23 cellular contexts compared by ENCODE assay signal in genomic region chr13:85197431-85197830, GRCh38.
DNase-seq lines count a peak whose midpoint lies in the region; FAIRE-seq and TF ChIP-seq lines count a peak whose summit lies in the region.
"Had no signal": no experiment of that assay in that cellular context is flagged by ENCODE, and none has a peak within 500 bp of the region (broad histone marks: within the 10 kb centered on the region; RNA-seq: fewer than 3 reads in every experiment).

No MANE protein-coding gene starts in this region.

- peak overlapping the region in 1 of 2 experiments; percentile 35 for H3K4ac ChIP-seq in mesenchymal stem cell (ENCODE audit: low read depth in 1 of 2, low read length in 2 of 2)

- H3K4me1 ChIP-seq in mesenchymal stem cell (ENCODE audit: control insufficient read depth, insufficient read depth, low read depth, low read length), result no peaks in the 10 kb centered on the region
- H3K4me1 ChIP-seq: BLaER1 had no signal

- H3K9ac ChIP-seq in mesenchymal stem cell (ENCODE audit: low read length), result no peak overlapping the region
- H3K9ac ChIP-seq: BLaER1 had no signal

- POLR2A ChIA-PET in RWPE1 (lab: Yijun Ruan, JAX; ENCODE audit: low non-redundant PET), result no interaction called here

- 11% methylated on average over 1 of the region's 1 CpG for WGBS in mesenchymal stem cell

- no peak overlapping the region for H4K91ac ChIP-seq in mesenchymal stem cell (ENCODE audit: low read length)

- CTCF ChIA-PET in RWPE1 (lab: Yijun Ruan, JAX), result no interaction called here

- no peak overlapping the region for H4K8ac ChIP-seq in mesenchymal stem cell (ENCODE audit: low read length)

- H3K4me2 ChIP-seq in mesenchymal stem cell (ENCODE audit: low read length, poor library complexity, severe bottlenecking), result no peak overlapping the region
- H3K4me2 ChIP-seq: BLaER1 had no signal

- no peak overlapping the region for H3K14ac ChIP-seq in mesenchymal stem cell (ENCODE audit: low read length in 2 of 2)

- H2BK120ac ChIP-seq in mesenchymal stem cell (ENCODE audit: low read depth, low read length), result no peak overlapping the region

- no peak overlapping the region for H3K18ac ChIP-seq in mesenchymal stem cell (ENCODE audit: low read depth in 1 of 2, low read length in 2 of 2)

- H3K4me3 ChIP-seq in bronchial epithelial cell (ENCODE audit: low read depth, low read length) (no peak overlapping the region), mesenchymal stem cell (ENCODE audit: insufficient read depth in 1 of 2, low read depth in 1 of 2, low read length in 2 of 2) (no peak overlapping the region)
- H3K4me3 ChIP-seq: BLaER1 had no signal

- H3K27me3 ChIP-seq in bronchial epithelial cell (ENCODE audit: control insufficient read depth, insufficient read depth, low read length) (no peaks in the 10 kb centered on the region), mesenchymal stem cell (ENCODE audit: control insufficient read depth in 1 of 2, insufficient read depth in 1 of 2, low read length in 2 of 2) (no peaks in the 10 kb centered on the region)
- H3K27me3 ChIP-seq: BLaER1 had no signal

- no peak for TF ChIP-seq CTCF in bronchial epithelial cell (IDR thresholded peaks at IDR 0.05; ENCODE audit: insufficient read depth, low read length, severe bottlenecking)
- TF ChIP-seq CTCF in RWPE1 (conservative IDR thresholded peaks at IDR 0.05; ENCODE audit: low read depth), result no peak

- no peak overlapping the region for H2AFZ ChIP-seq in mesenchymal stem cell (ENCODE audit: low read depth, low read length)

- H3K27ac ChIP-seq in mesenchymal stem cell (ENCODE audit: low read length, poor library complexity, severe bottlenecking), result no peak overlapping the region
- no peak overlapping the region for H3K27ac ChIP-seq in RWPE1
- H3K27ac ChIP-seq: 22Rv1, BLaER1 had no signal

- H3K79me1 ChIP-seq in mesenchymal stem cell (replicated peaks; ENCODE audit: low read length, poor library complexity, severe bottlenecking), result no peaks in the 10 kb centered on the region

- no peak overlapping the region for H2BK12ac ChIP-seq in mesenchymal stem cell (ENCODE audit: low read length in 2 of 2)

- H2AK5ac ChIP-seq in mesenchymal stem cell (ENCODE audit: low read length, severe bottlenecking), result no peak overlapping the region

- H3K9me3 ChIP-seq in mesenchymal stem cell (ENCODE audit: control insufficient read depth, low read length), result peaks cover 5% of the 10 kb centered on the region

- no peak overlapping the region for H2BK5ac ChIP-seq in mesenchymal stem cell (ENCODE audit: low read depth, low read length, poor library complexity, severe bottlenecking)

- FAIRE-seq in bronchial epithelial cell (lab: Jason Lieb, UNC), result peak; percentile 75
- FAIRE-seq: GM12891, RCC 7860 had no signal

- H3K23ac ChIP-seq in mesenchymal stem cell (ENCODE audit: low read length in 2 of 2), result no peak overlapping the region

- no peaks in the 10 kb centered on the region for H3K36me3 ChIP-seq in bronchial epithelial cell (ENCODE audit: control insufficient read depth, insufficient read depth, low read length)
- H3K36me3 ChIP-seq in mesenchymal stem cell (ENCODE audit: control insufficient read depth in 1 of 2, insufficient read depth in 2 of 2, low read depth in 1 of 2, low read length in 2 of 2), result no peaks in the 10 kb centered on the region
- H3K36me3 ChIP-seq: BLaER1 had no signal

- DNase-seq in SKM-1 treated with dmso at 0.1 percent for 144 hours (lab: John Stamatoyannopoulos, UW; ENCODE audit: unreplicated experiment) (peak; percentile 13), SKM-1 (lab: John Stamatoyannopoulos, UW; ENCODE audit: unreplicated experiment) (no peak), MV-4-11 (lab: John Stamatoyannopoulos, UW) (peak; percentile 98), bronchial epithelial cell (ENCODE audit: low read depth) (no peak), mesenchymal stem cell (peak; percentile 74), RWPE1 (ENCODE audit: low spot score) (no peak), NCI-H2107 (lab: John Stamatoyannopoulos, UW) (no peak), RPMI8226 (no peak)
- DNase-seq: ACHN; CD4-positive, alpha-beta memory T cell; DND-41; GOT3; Kasumi-1; NCI-H1105 treated with DMSO at 0.1 percent for 48 hours; NCI-H2081; NCI-H2171 treated with DMSO at 0.1 percent for 48 hours; NCI-H524 treated with DMSO at 0.1 percent for 48 hours; NCI-H82; Right ventricle myocardium superior had no signal

- no peak overlapping the region for H2BK15ac ChIP-seq in mesenchymal stem cell (ENCODE audit: low read depth, poor library complexity, severe bottlenecking)

Comparison
In these comparisons a context has a peak if more than half of its experiments do, and no peak if none do; other contexts are left out.
1. DNase-seq: peak in SKM-1 treated with dmso at 0.1 percent for 144 hours (single experiment), MV-4-11 (single experiment) and mesenchymal stem cell (single experiment); none in SKM-1 (single experiment), bronchial epithelial cell (single experiment), RWPE1 (single experiment), NCI-H2107 (single experiment) and RPMI8226 (single experiment).